Comparison of ENCODE assay signal across 11 cellular contexts in the genomic region with DNA sequence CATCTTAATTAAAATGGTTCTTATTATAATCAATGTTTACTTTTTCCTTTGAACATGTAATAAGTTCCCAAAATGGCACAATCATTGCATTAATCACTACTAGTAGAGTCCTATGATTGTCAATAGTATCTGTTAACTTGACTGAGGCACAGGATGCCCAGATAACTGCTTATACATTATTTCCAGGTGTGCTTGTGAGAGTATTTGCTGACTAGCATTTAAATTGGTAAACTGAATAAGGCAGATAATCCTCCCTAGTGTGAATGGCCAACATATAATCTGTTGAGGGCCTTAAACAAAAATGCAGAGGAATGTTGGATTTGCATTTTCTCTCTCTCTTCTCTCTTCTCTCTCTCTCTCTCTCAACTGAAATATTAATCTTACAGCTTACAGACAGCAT.
"Had no signal": no experiment of that assay in that cellular context is flagged by ENCODE, and none has a peak within 500 bp of the region (broad histone marks: within the 10 kb centered on the region; RNA-seq: fewer than 3 reads in every experiment).

No MANE protein-coding gene starts in this region.

- FAIRE-seq: H1, H54 had no signal

- H3K9ac ChIP-seq: GM23248 had no signal

- H3K4me1 ChIP-seq: HAP-1 had no signal

- H2AFZ ChIP-seq: GM23248, GM23338 had no signal

- DNase-seq: GM23248, GOT3, H7, H9, HCEC 1CT, HFFc6 had no signal

- H3K27ac ChIP-seq: GM23248 had no signal

- H3K36me3 ChIP-seq: HAP-1 had no signal

- H3K4me2 ChIP-seq: GM23338 had no signal

- H3K4me3 ChIP-seq: GM23248, GM23338, HAP-1 had no signal

- ATAC-seq: GM23338, HCT116 had no signal

- H3K9me3 ChIP-seq: HAP-1 had no signal
